ENCODE assay signal across 28 cellular contexts in genomic region chr1:46941135-46941694, GRCh38. TPM values are rescaled to one million over a fixed set of nuclear protein-coding genes. Genes with fewer than 3 reads are reported as not detected.
"Had no signal": no experiment of that assay in that cellular context is flagged by ENCODE, and none has a peak within 500 bp of the region (broad histone marks: within the 10 kb centered on the region; RNA-seq: fewer than 3 reads in every experiment).

Gene CYP4A11, minus strand, starts transcription at chr1:46941476. Its CDS starts 43 bp downstream, at chr1:46941433.

- H3K4me3 Mint-ChIP-seq: nephron; stimulated activated naive CD8-positive, alpha-beta T cell treated with anti-CD3 and anti-CD28 coated beads, Interleukin-15, Interleukin-2, amounts not matched to agents 100 ng/mL and 50 ng/mL, for 24 hours had no signal

- H3K27ac ChIP-seq: coronary artery, heart left ventricle, left ventricle myocardium inferior, sigmoid colon, skin epidermis, testis, tibial nerve, upper lobe of right lung, vagina had no signal

- H3K27ac Mint-ChIP-seq: stimulated activated naive CD8-positive, alpha-beta T cell treated with anti-CD3 and anti-CD28 coated beads, Interleukin-15, Interleukin-2, amounts not matched to agents 100 ng/mL and 50 ng/mL, for 24 hours had no signal

- H3K4me3 ChIP-seq: coronary artery, heart left ventricle, left ventricle myocardium inferior, sigmoid colon, skin epidermis, testis, tibial nerve, upper lobe of right lung, vagina had no signal

- H3K27me3 ChIP-seq: heart left ventricle, sigmoid colon, testis, tibial nerve, upper lobe of right lung, vagina had no signal

- ATAC-seq: esophagus mucosa, heart left ventricle had no signal

- H3K4me1 ChIP-seq: heart left ventricle, left ventricle myocardium inferior, sigmoid colon, testis, tibial nerve, upper lobe of right lung, vagina had no signal

- H3K4me1 Mint-ChIP-seq: nephron had no signal

- H3K9me3 ChIP-seq: sigmoid colon, testis, upper lobe of right lung, vagina had no signal

- H3K36me3 ChIP-seq: heart left ventricle, left ventricle myocardium inferior, sigmoid colon, tibial nerve, upper lobe of right lung, vagina had no signal

- H3K9me3 Mint-ChIP-seq: stimulated activated naive CD8-positive, alpha-beta T cell treated with anti-CD3 and anti-CD28 coated beads, Interleukin-15, Interleukin-2, amounts not matched to agents 100 ng/mL and 50 ng/mL, for 24 hours had no signal

- DNase-seq: central memory CD4-positive, alpha-beta T cell; effector CD8-positive, alpha-beta T cell; heart left ventricle; hypothalamus; left ventricle myocardium inferior; posterior cingulate gyrus; sigmoid colon; stimulated activated CD4-positive, alpha-beta T cell treated with anti-CD3 and anti-CD28 coated beads, Interleukin-2, amount 100 ng/mL, for 48 hours; testis; upper lobe of right lung had no signal

RNA-seq across cellular contexts. Expression of gene CYP4A11, which starts in this region (rescaled TPM):
- total RNA-seq: chondrocyte, dermis microvascular lymphatic vessel endothelial cell, esophagus mucosa, fibroblast of lung, frontal cortex, glomerular endothelial cell, left ventricle myocardium inferior, lung microvascular endothelial cell, mesenteric fat pad, mononuclear cell, myocyte, osteoblast, pulmonary artery endothelial cell, sigmoid colon, upper lobe of right lung, vagina had no signal
- polyA plus RNA-seq: fibroblast of lung, sigmoid colon had no signal
